Comparison of ENCODE assay signal across 8 cellular contexts in the genomic region with DNA sequence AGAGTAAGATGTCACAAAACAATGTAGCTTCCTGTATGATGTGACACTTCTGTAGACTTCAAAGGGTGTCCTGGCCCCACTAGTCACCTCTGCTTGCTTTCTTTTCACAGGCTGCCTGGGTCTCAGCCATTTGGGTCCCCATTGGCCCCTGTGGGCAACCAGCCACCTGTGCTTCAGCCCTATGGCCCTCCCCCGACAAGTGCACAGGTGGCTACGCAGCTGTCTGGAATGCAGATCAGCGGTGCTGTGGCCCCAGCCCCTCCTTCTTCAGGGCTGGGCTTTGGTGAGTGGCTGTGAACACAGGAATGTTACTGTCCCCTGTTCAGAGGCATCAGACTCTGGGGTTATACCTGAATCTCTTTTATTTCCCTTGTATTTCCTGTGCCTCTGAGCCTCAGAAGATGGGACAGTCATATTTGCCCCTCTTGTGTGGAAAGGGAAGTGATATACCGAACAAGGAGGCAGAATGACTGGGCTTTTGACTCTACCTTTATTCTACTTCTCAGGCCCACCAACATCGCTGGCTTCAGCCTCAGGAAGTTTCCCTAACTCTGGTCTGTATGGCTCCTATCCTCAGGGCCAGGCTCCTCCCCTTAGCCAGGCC. TPM values are rescaled to one million over a fixed set of nuclear protein-coding genes. Genes with fewer than 3 reads are reported as not detected.
DNase-seq lines count a peak whose midpoint lies in the region; TF ChIP-seq lines count a peak whose summit lies in the region.

No MANE protein-coding gene starts in this region.

- peak overlapping the region in 1 of 2 donors; percentile 14 for H3K27ac ChIP-seq in breast epithelium

- no peaks in the 10 kb centered on the region for H3K9me3 Mint-ChIP-seq in activated CD4-positive, alpha-beta T cell treated with anti-CD3 and anti-CD28 coated beads, Interleukin-2, amount 10 ng/mL, durations not matched to agents 24 days and 14 days
- no peaks in the 10 kb centered on the region for H3K9me3 Mint-ChIP-seq in mesothelial cell of epicardium

- no peak for TF ChIP-seq POLR2A in breast epithelium (IDR thresholded peaks at IDR 0.05)

- H3K27me3 ChIP-seq in breast epithelium, result no peaks in the 10 kb centered on the region

- H3K27me3 Mint-ChIP-seq in activated CD4-positive, alpha-beta T cell treated with anti-CD3 and anti-CD28 coated beads, Interleukin-2, amount 10 ng/mL, durations not matched to agents 24 days and 14 days, result no peaks in the 10 kb centered on the region
- H3K27me3 Mint-ChIP-seq in mesothelial cell of epicardium (ENCODE audit: low read depth), result no peaks in the 10 kb centered on the region

- H3K9me3 ChIP-seq in breast epithelium, result no peaks in the 10 kb centered on the region

- H3K36me3 ChIP-seq in breast epithelium, result peaks cover 12% of the 10 kb centered on the region

- no peaks in the 10 kb centered on the region for H3K4me1 ChIP-seq in breast epithelium

- peak overlapping the region; percentile 52 for H3K4me3 Mint-ChIP-seq in activated CD4-positive, alpha-beta T cell treated with anti-CD3 and anti-CD28 coated beads, Interleukin-2, amount 10 ng/mL, durations not matched to agents 24 days and 14 days
- H3K4me3 Mint-ChIP-seq in mesothelial cell of epicardium, result no peak overlapping the region

- no peak overlapping the region for H3K4me3 ChIP-seq in Jurkat, Clone E6-1 (ENCODE audit: low read length)
- H3K4me3 ChIP-seq in breast epithelium, result no peak overlapping the region

- peak; percentile 64 for DNase-seq in DMS153 (lab: John Stamatoyannopoulos, UW)
- DNase-seq in Jurkat, Clone E6-1 (ENCODE audit: low read depth, low spot score), result peak; percentile 44
- peak; percentile 72 for DNase-seq in activated CD4-positive, alpha-beta T cell treated with anti-CD3 and anti-CD28 coated beads, Interleukin-2, amount 10 ng/mL, durations not matched to agents 24 days and 14 days
- DNase-seq in kidney tubule cell (ENCODE audit: low spot score), result peak; percentile 86
- DNase-seq in pons (ENCODE audit: low spot score), result no peak
- no peak for DNase-seq in NCI-H1436 (lab: John Stamatoyannopoulos, UW)
- DNase-seq in breast epithelium (ENCODE audit: low spot score in 2 of 2), result no peak
- no peak for DNase-seq in mesothelial cell of epicardium (ENCODE audit: low spot score in 2 of 2, unreplicated experiment in 2 of 2)

- intact Hi-C loops in activated CD4-positive, alpha-beta T cell treated with anti-CD3 and anti-CD28 coated beads, Interleukin-2, amount 10 ng/mL, durations not matched to agents 24 days and 14 days (cut with micrococcal nuclease), result loop anchor here (2.0 kb wide), 1 partner anchor 15 kb away; a partner anchor contains a TSS
- intact Hi-C loops in breast epithelium (cut with DNase I; ENCODE audit: low total_unique reads), result no loop called here

- no peak for TF ChIP-seq CTCF in breast epithelium (IDR thresholded peaks at IDR 0.05)
- TF ChIP-seq CTCF in mesothelial cell of epicardium (IDR thresholded peaks at IDR 0.05; ENCODE audit: unreplicated experiment), result no peak

- peaks cover 65% of the 10 kb centered on the region for H3K36me3 Mint-ChIP-seq in activated CD4-positive, alpha-beta T cell treated with anti-CD3 and anti-CD28 coated beads, Interleukin-2, amount 10 ng/mL, durations not matched to agents 24 days and 14 days (ENCODE audit: low read depth)
- H3K36me3 Mint-ChIP-seq in mesothelial cell of epicardium, result peaks cover 36% of the 10 kb centered on the region

- H3K4me1 Mint-ChIP-seq in activated CD4-positive, alpha-beta T cell treated with anti-CD3 and anti-CD28 coated beads, Interleukin-2, amount 10 ng/mL, durations not matched to agents 24 days and 14 days, result peaks cover 37% of the 10 kb centered on the region
- H3K4me1 Mint-ChIP-seq in mesothelial cell of epicardium, result no peaks in the 10 kb centered on the region

- peak overlapping the region; percentile 85 for H3K27ac Mint-ChIP-seq in activated CD4-positive, alpha-beta T cell treated with anti-CD3 and anti-CD28 coated beads, Interleukin-2, amount 10 ng/mL, durations not matched to agents 24 days and 14 days
- H3K27ac Mint-ChIP-seq in mesothelial cell of epicardium, result no peak overlapping the region

RNA-seq across cellular contexts. Expression of a gene that starts 15.4 kb away (rescaled TPM):
- 35.0 TPM for polyA plus RNA-seq in Jurkat, Clone E6-1 (2012; ENCODE audit: insufficient read depth, insufficient read length)
- total RNA-seq in activated CD4-positive, alpha-beta T cell treated with anti-CD3 and anti-CD28 coated beads, Interleukin-2, amount 10 ng/mL, durations not matched to agents 24 days and 14 days, result 106 TPM in 2 replicates
- total RNA-seq in breast epithelium, result 10 to 100 TPM; 33.9 to 57.7 (median 50.1) TPM
- total RNA-seq in mesothelial cell of epicardium, result 74.8 to 77.6 TPM (median 75.5 TPM) in 3 replicates

RNA-seq across cellular contexts. Expression of a gene that starts 22.2 kb away (rescaled TPM):
- polyA plus RNA-seq in Jurkat, Clone E6-1 (2012; ENCODE audit: insufficient read depth, insufficient read length), result 85.9 TPM
- 34.9 and 37.8 TPM in 2 replicates for total RNA-seq in activated CD4-positive, alpha-beta T cell treated with anti-CD3 and anti-CD28 coated beads, Interleukin-2, amount 10 ng/mL, durations not matched to agents 24 days and 14 days
- total RNA-seq in breast epithelium, result 10 to 100 TPM; 25.1 to 37.0 (median 29.9) TPM
- total RNA-seq in mesothelial cell of epicardium, result 21.0 to 23.5 TPM (median 23.1 TPM) in 3 replicates

RNA-seq across cellular contexts. Expression of a gene that starts 25.8 kb away (rescaled TPM):
- 28.1 TPM for polyA plus RNA-seq in Jurkat, Clone E6-1 (2012; ENCODE audit: insufficient read depth, insufficient read length)
- 50.8 and 53.5 TPM in 2 replicates for total RNA-seq in activated CD4-positive, alpha-beta T cell treated with anti-CD3 and anti-CD28 coated beads, Interleukin-2, amount 10 ng/mL, durations not matched to agents 24 days and 14 days
- total RNA-seq in breast epithelium (10 to 100 TPM; 79.2 to 87.8 (median 84.2) TPM), mesothelial cell of epicardium (121 to 131 TPM (median 122 TPM) in 3 replicates)

RNA-seq across cellular contexts. Expression of a gene that starts 51.8 kb away (rescaled TPM):
- polyA plus RNA-seq in Jurkat, Clone E6-1 (2012; ENCODE audit: insufficient read depth, insufficient read length), result 39.4 TPM
- 50.5 and 50.6 TPM in 2 replicates for total RNA-seq in activated CD4-positive, alpha-beta T cell treated with anti-CD3 and anti-CD28 coated beads, Interleukin-2, amount 10 ng/mL, durations not matched to agents 24 days and 14 days
- total RNA-seq in breast epithelium, result 10 to 100 TPM; 30.7 to 37.7 (median 33.8) TPM
- 37.2 to 40.8 TPM (median 38.7 TPM) in 3 replicates for total RNA-seq in mesothelial cell of epicardium

Comparison
In these comparisons a context has a peak if more than half of its experiments do, and no peak if none do; other contexts are left out.
1. DNase-seq: peak in DMS153 (single experiment), Jurkat, Clone E6-1 (single experiment), activated CD4-positive, alpha-beta T cell treated with anti-CD3 and anti-CD28 coated beads, Interleukin-2, amount 10 ng/mL, durations not matched to agents 24 days and 14 days (single experiment) and kidney tubule cell (single experiment); none in pons (single experiment), NCI-H1436 (single experiment), breast epithelium (0 of 2) and mesothelial cell of epicardium (0 of 2).